In genomic region chr20:57996936-57997629, GRCh38 we compare ENCODE assay signal across 16 cellular contexts.
DNase-seq lines count a peak whose midpoint lies in the region; ATAC-seq and TF ChIP-seq lines count a peak whose summit lies in the region.
"Had no signal": no experiment of that assay in that cellular context is flagged by ENCODE, and none has a peak within 500 bp of the region (broad histone marks: within the 10 kb centered on the region; RNA-seq: fewer than 3 reads in every experiment).

No MANE protein-coding gene starts in this region.

- no peaks in the 10 kb centered on the region for H3K36me3 ChIP-seq in transverse colon
- H3K36me3 ChIP-seq: ovary, upper lobe of left lung had no signal

- no peak overlapping the region for H3K4me3 ChIP-seq in transverse colon
- H3K4me3 ChIP-seq: ovary, upper lobe of left lung had no signal

- H3K4me1 ChIP-seq in transverse colon = peaks cover 8 to 57% (median 50%) of the 10 kb centered on the region in 4 donors

- TF ChIP-seq EP300 in transverse colon (IDR thresholded peaks at IDR 0.05; ENCODE audit: low read depth) = no peak

- WGBS in transverse colon (ENCODE audit: low coverage in 1 of 2), 2 donors = 42% methylated on average over 2 of the region's 2 CpGs; no CpG with 5 or more reads in 1 of the 2 donors

- H3K9me3 Mint-ChIP-seq in activated CD8-positive, alpha-beta T cell treated with anti-CD3 and anti-CD28 coated beads for 36 hours = no peaks in the 10 kb centered on the region
- no peaks in the 10 kb centered on the region for H3K9me3 Mint-ChIP-seq in activated CD8-positive, alpha-beta T cell treated with anti-CD3 and anti-CD28 coated beads, Interleukin-2, amount 10 ng/mL, durations not matched to agents 7 days and 5 days (ENCODE audit: insufficient read depth)

- no peak overlapping the region for H3K27ac Mint-ChIP-seq in activated CD8-positive, alpha-beta T cell treated with anti-CD3 and anti-CD28 coated beads for 36 hours
- no peak overlapping the region for H3K27ac Mint-ChIP-seq in activated CD8-positive, alpha-beta T cell treated with anti-CD3 and anti-CD28 coated beads, Interleukin-2, amount 10 ng/mL, durations not matched to agents 7 days and 5 days

- in situ Hi-C loops in transverse colon (cut with MboI; ENCODE audit: low pct_ligation_motif_present in 1 of 4, low pct_unique_long_range_greater_than_20kb in 1 of 4, low sequenced_read_pairs in 3 of 4) = no loop called here

- no peaks in the 10 kb centered on the region for H3K9me3 ChIP-seq in transverse colon
- H3K9me3 ChIP-seq: ovary, upper lobe of left lung had no signal

- peaks cover 19% of the 10 kb centered on the region for H3K27me3 Mint-ChIP-seq in activated CD8-positive, alpha-beta T cell treated with anti-CD3 and anti-CD28 coated beads for 36 hours
- H3K27me3 Mint-ChIP-seq in activated CD8-positive, alpha-beta T cell treated with anti-CD3 and anti-CD28 coated beads, Interleukin-2, amount 10 ng/mL, durations not matched to agents 7 days and 5 days (ENCODE audit: low read depth) = peaks cover 14% of the 10 kb centered on the region

- TF ChIP-seq CTCF in activated CD8-positive, alpha-beta T cell treated with anti-CD3 and anti-CD28 coated beads for 36 hours (IDR thresholded peaks at IDR 0.05) = no peak
- no peak for TF ChIP-seq CTCF in transverse colon (IDR thresholded peaks at IDR 0.05)

- intact Hi-C loops in activated CD8-positive, alpha-beta T cell treated with anti-CD3 and anti-CD28 coated beads for 36 hours (cut with micrococcal nuclease) = no loop called here
- intact Hi-C loops in transverse colon (cut with DNase I; ENCODE audit: low total_unique reads) = no loop called here

- no peak overlapping the region for H3K4me3 Mint-ChIP-seq in activated CD8-positive, alpha-beta T cell treated with anti-CD3 and anti-CD28 coated beads for 36 hours
- H3K4me3 Mint-ChIP-seq in activated CD8-positive, alpha-beta T cell treated with anti-CD3 and anti-CD28 coated beads, Interleukin-2, amount 10 ng/mL, durations not matched to agents 7 days and 5 days = no peak overlapping the region

- POLR2A ChIA-PET in activated CD8-positive, alpha-beta T cell treated with anti-CD3 and anti-CD28 coated beads for 36 hours (lab: Charles Lee) = no interaction called here
- POLR2A ChIA-PET in activated CD8-positive, alpha-beta T cell treated with anti-CD3 and anti-CD28 coated beads, Interleukin-2, amount 10 ng/mL, durations not matched to agents 7 days and 5 days (lab: Charles Lee) = no interaction called here

- H3K27ac ChIP-seq in transverse colon = peak overlapping the region; percentile 46 to 75 (median 66)
- H3K27ac ChIP-seq: ovary, upper lobe of left lung had no signal

- peaks cover 9% of the 10 kb centered on the region for H3K4me1 Mint-ChIP-seq in activated CD8-positive, alpha-beta T cell treated with anti-CD3 and anti-CD28 coated beads for 36 hours (ENCODE audit: low read depth)
- no peaks in the 10 kb centered on the region for H3K4me1 Mint-ChIP-seq in activated CD8-positive, alpha-beta T cell treated with anti-CD3 and anti-CD28 coated beads, Interleukin-2, amount 10 ng/mL, durations not matched to agents 7 days and 5 days (ENCODE audit: low read depth)

- CTCF ChIA-PET in activated CD8-positive, alpha-beta T cell treated with anti-CD3 and anti-CD28 coated beads for 36 hours (lab: Charles Lee) = no interaction called here
- CTCF ChIA-PET in activated CD8-positive, alpha-beta T cell treated with anti-CD3 and anti-CD28 coated beads, Interleukin-2, amount 10 ng/mL, durations not matched to agents 7 days and 5 days (lab: Charles Lee) = no interaction called here

- no peaks in the 10 kb centered on the region for H3K36me3 Mint-ChIP-seq in activated CD8-positive, alpha-beta T cell treated with anti-CD3 and anti-CD28 coated beads for 36 hours (ENCODE audit: low read depth)
- H3K36me3 Mint-ChIP-seq in activated CD8-positive, alpha-beta T cell treated with anti-CD3 and anti-CD28 coated beads, Interleukin-2, amount 10 ng/mL, durations not matched to agents 7 days and 5 days (ENCODE audit: low read depth) = no peaks in the 10 kb centered on the region
- H3K36me3 Mint-ChIP-seq: brain had no signal

- ATAC-seq in activated CD8-positive, alpha-beta T cell treated with anti-CD3 and anti-CD28 coated beads for 36 hours = peak; percentile 55
- no peak for ATAC-seq in activated CD8-positive, alpha-beta T cell treated with anti-CD3 and anti-CD28 coated beads, Interleukin-2, amount 10 ng/mL, durations not matched to agents 7 days and 5 days
- ATAC-seq in HG02870 (IDR thresholded peaks at IDR 0.05; ENCODE audit: unreplicated experiment) = no peak
- ATAC-seq: activated CD4-positive, CD25-positive, alpha-beta regulatory T cell treated with anti-CD3 and anti-CD28 coated beads, Interleukin-2, amount 50 U/mL, for 24 hours had no signal

- no peak for TF ChIP-seq POLR2A in transverse colon (IDR thresholded peaks at IDR 0.05)

- DNase-seq in activated CD8-positive, alpha-beta T cell treated with anti-CD3 and anti-CD28 coated beads for 36 hours = peak; percentile 21
- no peak for DNase-seq in activated CD8-positive, alpha-beta T cell treated with anti-CD3 and anti-CD28 coated beads, Interleukin-2, amount 10 ng/mL, durations not matched to agents 7 days and 5 days
- DNase-seq in RPMI7951 (ENCODE audit: low read depth) (peak; percentile 91), fibroblast of gingiva (ENCODE audit: low read depth) (peak; percentile 31), transverse colon (no peak), NCI-H748 (lab: John Stamatoyannopoulos, UW; ENCODE audit: unreplicated experiment) (no peak), 8988T (no peak)
- DNase-seq: mesendoderm; NCI-H1436; NCI-H526 treated with DMSO at 0.1 percent for 48 hours; ovary; stimulated activated CD4-positive, alpha-beta T cell treated with anti-CD3 and anti-CD28 coated beads, Interleukin-15, amount 100 ng/mL, for 24 hours; upper lobe of left lung had no signal

- no peaks in the 10 kb centered on the region for H3K27me3 ChIP-seq in transverse colon
- H3K27me3 ChIP-seq: ovary, upper lobe of left lung had no signal

Comparison
In these comparisons a context has a peak if more than half of its experiments do, and no peak if none do; other contexts are left out.
1. DNase-seq: peak in activated CD8-positive, alpha-beta T cell treated with anti-CD3 and anti-CD28 coated beads for 36 hours (single experiment), RPMI7951 (single experiment) and fibroblast of gingiva (single experiment); none in activated CD8-positive, alpha-beta T cell treated with anti-CD3 and anti-CD28 coated beads, Interleukin-2, amount 10 ng/mL, durations not matched to agents 7 days and 5 days (single experiment), transverse colon (single experiment), NCI-H748 (single experiment) and 8988T (single experiment).